18 cellular contexts compared by ENCODE assay signal in genomic region chr15:75763137-75763611, GRCh38. TPM values are rescaled to one million over a fixed set of nuclear protein-coding genes. Genes with fewer than 3 reads are reported as not detected.
A peak's percentile ranks its signal among the peaks of the same experiment; 100 is the strongest.
DNase-seq lines count a peak whose midpoint lies in the region; ATAC-seq and TF ChIP-seq lines count a peak whose summit lies in the region.
"Had no signal": no experiment of that assay in that cellular context is flagged by ENCODE, and none has a peak within 500 bp of the region (broad histone marks: within the 10 kb centered on the region; RNA-seq: fewer than 3 reads in every experiment).

No MANE protein-coding gene starts in this region.

- 75 to 92% (median 82%) methylated on average over 6 to 8 of the region's 8 CpGs for WGBS in spleen, 5 donors

- H3K27ac Mint-ChIP-seq in activated T-helper 17 cell treated with anti-CD3 and anti-CD28 coated beads, Interleukin-2, amount 50 U/mL, for 72 hours: peak overlapping the region; percentile 27
- no peak overlapping the region for H3K27ac Mint-ChIP-seq in osteocyte (ENCODE audit: unreplicated experiment)
- no peak overlapping the region for H3K27ac Mint-ChIP-seq in CD14-positive monocyte
- no peak overlapping the region for H3K27ac Mint-ChIP-seq in activated T-helper 1 cell treated with anti-CD3 and anti-CD28 coated beads, Interleukin-12 subunit alpha, Interleukin-12 subunit beta, Interleukin-2, Interleukin-4 antibody, amounts not matched to agents 30 ng/mL and 10 ng/mL and 1 ng/mL, durations not matched to agents 14 hours and 24 hours and 36 hours
- H3K27ac Mint-ChIP-seq: CD4-positive, alpha-beta T cell; CD8-positive, alpha-beta memory T cell; HFFc6 had no signal

- no peaks in the 10 kb centered on the region for H3K9me2 ChIP-seq in Karpas-422 (replicated peaks; ENCODE audit: insufficient read depth, low read length)

- no peak for TF ChIP-seq CTCF in osteocyte (IDR thresholded peaks at IDR 0.05)
- no peak for TF ChIP-seq CTCF in spleen (IDR thresholded peaks at IDR 0.05 in 8 of 11, conservative IDR thresholded peaks at IDR 0.05 in 3 of 11)
- no peak for TF ChIP-seq CTCF in CD14-positive monocyte (IDR thresholded peaks at IDR 0.05)
- no peak for TF ChIP-seq CTCF in BE2C (IDR thresholded peaks at IDR 0.05; ENCODE audit: low read depth, low read length)

- no peak for TF ChIP-seq POLR2A in spleen (IDR thresholded peaks at IDR 0.05)

- peaks cover 3% of the 10 kb centered on the region for H3K4me1 Mint-ChIP-seq in activated T-helper 17 cell treated with anti-CD3 and anti-CD28 coated beads, Interleukin-2, amount 50 U/mL, for 72 hours
- peaks cover 13% of the 10 kb centered on the region for H3K4me1 Mint-ChIP-seq in osteocyte (ENCODE audit: unreplicated experiment)
- peaks cover 14% of the 10 kb centered on the region for H3K4me1 Mint-ChIP-seq in CD14-positive monocyte
- peaks cover 10% of the 10 kb centered on the region for H3K4me1 Mint-ChIP-seq in activated T-helper 1 cell treated with anti-CD3 and anti-CD28 coated beads, Interleukin-12 subunit alpha, Interleukin-12 subunit beta, Interleukin-2, Interleukin-4 antibody, amounts not matched to agents 30 ng/mL and 10 ng/mL and 1 ng/mL, durations not matched to agents 14 hours and 24 hours and 36 hours (ENCODE audit: low read depth)

- H3K27me3 ChIP-seq in Karpas-422 (ENCODE audit: low read length) (no peaks in the 10 kb centered on the region), spleen (replicated peaks in 1 of 7) (no peaks in the 10 kb centered on the region), BE2C (no peaks in the 10 kb centered on the region)
- H3K27me3 ChIP-seq: BLaER1 had no signal

- no peak for ATAC-seq in activated T-helper 17 cell treated with anti-CD3 and anti-CD28 coated beads, Interleukin-2, amount 50 U/mL, for 72 hours (replicated peaks)

- no peaks in the 10 kb centered on the region for H3K79me2 ChIP-seq in Karpas-422 (ENCODE audit: low read length)

- no peak overlapping the region for H2AFZ ChIP-seq in Karpas-422 (ENCODE audit: low read length)

- DNase-seq in Karpas-422 (peak; percentile 5), osteocyte (ENCODE audit: extremely low spot score, unreplicated experiment) (peak; percentile 63), spleen (peak; percentile 55), CD14-positive monocyte (ENCODE audit: low spot score) (no peak), D341Med (ENCODE audit: low spot score) (no peak), BE2C (no peak)
- DNase-seq in activated T-helper 1 cell treated with anti-CD3 and anti-CD28 coated beads, Interleukin-12 subunit alpha, Interleukin-12 subunit beta, Interleukin-2, Interleukin-4 antibody, amounts not matched to agents 30 ng/mL and 10 ng/mL and 1 ng/mL, durations not matched to agents 14 hours and 24 hours and 36 hours (ENCODE audit: low spot score): no peak
- DNase-seq: CD4-positive, alpha-beta T cell; CD8-positive, alpha-beta memory T cell; DMS53; DMS79 treated with DMSO at 0.1 percent for 48 hours; GF-D8; GOT3; HFFc6 had no signal

- H3K27me3 Mint-ChIP-seq in activated T-helper 17 cell treated with anti-CD3 and anti-CD28 coated beads, Interleukin-2, amount 50 U/mL, for 72 hours: no peaks in the 10 kb centered on the region
- no peaks in the 10 kb centered on the region for H3K27me3 Mint-ChIP-seq in osteocyte (ENCODE audit: unreplicated experiment)
- peaks cover 0 to 4% (median 1%) of the 10 kb centered on the region in 3 donors for H3K27me3 Mint-ChIP-seq in CD14-positive monocyte (ENCODE audit: low read depth in 3 of 3)
- H3K27me3 Mint-ChIP-seq in activated T-helper 1 cell treated with anti-CD3 and anti-CD28 coated beads, Interleukin-12 subunit alpha, Interleukin-12 subunit beta, Interleukin-2, Interleukin-4 antibody, amounts not matched to agents 30 ng/mL and 10 ng/mL and 1 ng/mL, durations not matched to agents 14 hours and 24 hours and 36 hours (ENCODE audit: insufficient read depth): no peaks in the 10 kb centered on the region
- H3K27me3 Mint-ChIP-seq: CD4-positive, alpha-beta T cell; CD8-positive, alpha-beta memory T cell had no signal

- no peaks in the 10 kb centered on the region for H3K9me3 Mint-ChIP-seq in activated T-helper 17 cell treated with anti-CD3 and anti-CD28 coated beads, Interleukin-2, amount 50 U/mL, for 72 hours
- H3K9me3 Mint-ChIP-seq in osteocyte (ENCODE audit: unreplicated experiment) (no peaks in the 10 kb centered on the region), CD14-positive monocyte (no peaks in the 10 kb centered on the region)
- no peaks in the 10 kb centered on the region for H3K9me3 Mint-ChIP-seq in activated T-helper 1 cell treated with anti-CD3 and anti-CD28 coated beads, Interleukin-12 subunit alpha, Interleukin-12 subunit beta, Interleukin-2, Interleukin-4 antibody, amounts not matched to agents 30 ng/mL and 10 ng/mL and 1 ng/mL, durations not matched to agents 14 hours and 24 hours and 36 hours
- H3K9me3 Mint-ChIP-seq: CD4-positive, alpha-beta T cell; CD8-positive, alpha-beta memory T cell; HFFc6 had no signal

- H3K4me3 Mint-ChIP-seq in activated T-helper 17 cell treated with anti-CD3 and anti-CD28 coated beads, Interleukin-2, amount 50 U/mL, for 72 hours: no peak overlapping the region
- no peak overlapping the region for H3K4me3 Mint-ChIP-seq in osteocyte (ENCODE audit: unreplicated experiment)
- H3K4me3 Mint-ChIP-seq in CD14-positive monocyte: no peak overlapping the region
- H3K4me3 Mint-ChIP-seq in activated T-helper 1 cell treated with anti-CD3 and anti-CD28 coated beads, Interleukin-12 subunit alpha, Interleukin-12 subunit beta, Interleukin-2, Interleukin-4 antibody, amounts not matched to agents 30 ng/mL and 10 ng/mL and 1 ng/mL, durations not matched to agents 14 hours and 24 hours and 36 hours: no peak overlapping the region
- H3K4me3 Mint-ChIP-seq: CD4-positive, alpha-beta T cell; CD8-positive, alpha-beta memory T cell; HFFc6 had no signal

- H3K9ac ChIP-seq in Karpas-422 (ENCODE audit: low read length): no peak overlapping the region
- H3K9ac ChIP-seq: BLaER1 had no signal

- H3K36me3 Mint-ChIP-seq in activated T-helper 17 cell treated with anti-CD3 and anti-CD28 coated beads, Interleukin-2, amount 50 U/mL, for 72 hours (ENCODE audit: low read depth): no peaks in the 10 kb centered on the region
- H3K36me3 Mint-ChIP-seq in osteocyte (ENCODE audit: unreplicated experiment): no peaks in the 10 kb centered on the region
- no peaks in the 10 kb centered on the region for H3K36me3 Mint-ChIP-seq in CD14-positive monocyte
- no peaks in the 10 kb centered on the region for H3K36me3 Mint-ChIP-seq in activated T-helper 1 cell treated with anti-CD3 and anti-CD28 coated beads, Interleukin-12 subunit alpha, Interleukin-12 subunit beta, Interleukin-2, Interleukin-4 antibody, amounts not matched to agents 30 ng/mL and 10 ng/mL and 1 ng/mL, durations not matched to agents 14 hours and 24 hours and 36 hours (ENCODE audit: low read depth)
- H3K36me3 Mint-ChIP-seq: CD8-positive, alpha-beta memory T cell had no signal

- no peaks in the 10 kb centered on the region for H3K36me3 ChIP-seq in Karpas-422 (ENCODE audit: insufficient read depth, low read length)
- H3K36me3 ChIP-seq in spleen: no peaks in the 10 kb centered on the region
- H3K36me3 ChIP-seq in BE2C: no peaks in the 10 kb centered on the region
- H3K36me3 ChIP-seq: BLaER1, HAP-1 had no signal

- H3K27ac ChIP-seq in Karpas-422 (ENCODE audit: low read length): no peak overlapping the region
- H3K27ac ChIP-seq in spleen: no peak overlapping the region
- H3K27ac ChIP-seq: BLaER1, C4-2B had no signal

- H4K20me1 ChIP-seq in Karpas-422 (ENCODE audit: insufficient read depth, low read depth, low read length): no peaks in the 10 kb centered on the region
- H4K20me1 ChIP-seq: BLaER1 had no signal

- H3K9me3 ChIP-seq in Karpas-422 (ENCODE audit: low read length) (no peaks in the 10 kb centered on the region), spleen (no peaks in the 10 kb centered on the region), BE2C (no peaks in the 10 kb centered on the region)
- H3K9me3 ChIP-seq: BLaER1, HAP-1 had no signal

- H3K4me1 ChIP-seq in Karpas-422 (ENCODE audit: low read length) (peaks cover 9% of the 10 kb centered on the region), spleen (peaks cover 0 to 20% (median 11%) of the 10 kb centered on the region in 6 donors), BE2C (peaks cover 7% of the 10 kb centered on the region)

- no peak overlapping the region for H3K4me2 ChIP-seq in Karpas-422 (ENCODE audit: low read depth, low read length, poor library complexity, severe bottlenecking)
- H3K4me2 ChIP-seq: BLaER1 had no signal

- H3K4me3 ChIP-seq in Karpas-422 (ENCODE audit: low read length): no peak overlapping the region
- no peak overlapping the region for H3K4me3 ChIP-seq in spleen
- no peak overlapping the region for H3K4me3 ChIP-seq in BE2C (ENCODE audit: low read depth, low read length)
- H3K4me3 ChIP-seq: BLaER1, HAP-1 had no signal

- intact Hi-C loops in spleen (cut with DNase I; ENCODE audit: low total_unique reads) (no loop called here), CD14-positive monocyte (cut with micrococcal nuclease) (no loop called here)
- intact Hi-C loops in activated T-helper 1 cell treated with anti-CD3 and anti-CD28 coated beads, Interleukin-12 subunit alpha, Interleukin-12 subunit beta, Interleukin-2, Interleukin-4 antibody, amounts not matched to agents 30 ng/mL and 10 ng/mL and 1 ng/mL, durations not matched to agents 14 hours and 24 hours and 36 hours (cut with micrococcal nuclease): no loop called here

RNA-seq across cellular contexts. Expression of gene CSPG4, which starts 50.5 kb away (rescaled TPM):
- total RNA-seq in Karpas-422 (2014; rRNA removed; shearing (Covaris generic); ENCODE audit: low replicate concordance): 0.11 TPM in 1 of 2 replicates, not detected in the other
- under 1 TPM in 1 of 2 donors, not detected in 1; 0.02 TPM for total RNA-seq in activated T-helper 17 cell treated with anti-CD3 and anti-CD28 coated beads, Interleukin-2, amount 50 U/mL, for 72 hours
- total RNA-seq in osteocyte: 43.3 and 48.1 TPM in 2 replicates
- total RNA-seq in spleen: 10 to 100 TPM in 4 of 7 donors, 1 to 10 TPM in 3; 4.1 to 28.6 (median 10.2) TPM
- 1 to 10 TPM in 2 of 3 donors, under 1 TPM in 1; 0.89 to 4.9 (median 1.3) TPM for polyA plus RNA-seq in spleen
- not detected for polyA plus RNA-seq in CD14-positive monocyte
- not detected in 2 replicates for total RNA-seq in activated T-helper 1 cell treated with anti-CD3 and anti-CD28 coated beads, Interleukin-12 subunit alpha, Interleukin-12 subunit beta, Interleukin-2, Interleukin-4 antibody, amounts not matched to agents 30 ng/mL and 10 ng/mL and 1 ng/mL, durations not matched to agents 14 hours and 24 hours and 36 hours
- polyA plus RNA-seq in BE2C (2012; ENCODE audit: insufficient read depth, insufficient read length, low read depth): 5.9 TPM
- total RNA-seq: CD4-positive, alpha-beta T cell; CD8-positive, alpha-beta memory T cell had no signal
- polyA plus RNA-seq: CD8-positive, alpha-beta memory T cell had no signal

Comparison
In these comparisons a context has a peak if more than half of its experiments do, and no peak if none do; other contexts are left out.
1. DNase-seq: peak in Karpas-422 (single experiment), osteocyte (single experiment) and spleen (single experiment); none in CD14-positive monocyte (single experiment), D341Med (single experiment), activated T-helper 1 cell treated with anti-CD3 and anti-CD28 coated beads, Interleukin-12 subunit alpha, Interleukin-12 subunit beta, Interleukin-2, Interleukin-4 antibody, amounts not matched to agents 30 ng/mL and 10 ng/mL and 1 ng/mL, durations not matched to agents 14 hours and 24 hours and 36 hours (single experiment) and BE2C (single experiment).